Comparison of ENCODE assay signal across 8 cellular contexts in the genomic region with DNA sequence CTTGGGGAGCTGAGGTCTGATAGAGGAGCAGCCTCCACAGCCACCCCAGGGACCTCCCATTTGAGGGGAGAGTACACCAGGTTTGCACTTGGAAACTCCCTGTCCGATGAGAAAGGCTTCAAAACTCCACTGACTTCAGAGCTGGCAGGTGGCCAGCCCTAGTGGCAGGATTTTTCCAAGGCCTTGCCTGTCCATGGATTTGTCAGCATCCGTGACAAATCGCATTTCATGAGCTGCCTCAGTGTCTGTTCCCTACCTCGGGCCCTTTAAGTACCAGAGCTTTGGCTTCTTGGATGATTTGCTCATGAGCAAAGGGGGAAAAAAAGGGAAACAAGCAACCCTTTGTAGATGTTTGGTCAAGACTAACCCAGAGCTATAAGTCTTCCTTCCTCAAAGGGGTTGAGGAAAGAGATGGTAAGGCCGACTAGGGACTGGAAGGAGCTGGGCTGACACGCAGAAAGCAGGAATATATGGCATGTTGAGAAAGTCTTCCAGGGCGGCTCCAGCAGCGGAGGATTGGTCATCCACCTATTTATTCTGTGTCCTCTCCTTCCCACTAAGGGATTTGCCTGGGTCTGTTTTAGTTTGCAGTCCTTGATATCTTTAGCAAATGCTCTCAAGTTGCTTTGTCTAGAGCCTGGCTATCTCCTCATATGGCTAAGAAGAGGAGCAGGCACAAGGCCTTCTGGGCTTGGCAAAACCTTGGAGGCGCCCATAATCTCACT. TPM values are rescaled to one million over a fixed set of nuclear protein-coding genes. Genes with fewer than 3 reads are reported as not detected.
A peak's percentile ranks its signal among the peaks of the same experiment; 100 is the strongest.
DNase-seq lines count a peak whose midpoint lies in the region; ATAC-seq and TF ChIP-seq lines count a peak whose summit lies in the region.

No MANE protein-coding gene starts in this region.

- no peaks in the 10 kb centered on the region for H3K9me3 ChIP-seq in esophagus muscularis mucosa

- peaks cover 65% of the 10 kb centered on the region for H3K4me1 Mint-ChIP-seq in nephron
- peaks cover 13% of the 10 kb centered on the region for H3K4me1 Mint-ChIP-seq in activated T-cell treated with anti-CD3 and anti-CD28 coated beads, Interleukin-2, amount 50 U/mL, for 4 hours (ENCODE audit: low read depth)

- H3K9me3 Mint-ChIP-seq in nephron, result no peaks in the 10 kb centered on the region
- H3K9me3 Mint-ChIP-seq in activated T-cell treated with anti-CD3 and anti-CD28 coated beads, Interleukin-2, amount 50 U/mL, for 4 hours, result no peaks in the 10 kb centered on the region

- peak overlapping the region; percentile 88 to 98 (median 89) for H3K27ac Mint-ChIP-seq in nephron

- peak overlapping the region; percentile 40 to 65 (median 43) for H3K4me3 Mint-ChIP-seq in nephron
- H3K4me3 Mint-ChIP-seq in activated T-cell treated with anti-CD3 and anti-CD28 coated beads, Interleukin-2, amount 50 U/mL, for 4 hours, result no peak overlapping the region

- no peaks in the 10 kb centered on the region for H3K27me3 ChIP-seq in esophagus muscularis mucosa

- H3K36me3 ChIP-seq in esophagus muscularis mucosa, result no peaks in the 10 kb centered on the region

- TF ChIP-seq EP300 in esophagus muscularis mucosa (IDR thresholded peaks at IDR 0.05), result no peak

- intact Hi-C loops in esophagus muscularis mucosa (cut with DNase I), result loop anchor here (5.0 kb wide), 1 partner anchor 38 kb away; no protein-coding TSS in a partner anchor

- DNase-seq in H4 (ENCODE audit: low spot score), result peak; percentile 72
- DNase-seq in RKO (ENCODE audit: low spot score), result peak; percentile 92
- DNase-seq in esophagus muscularis mucosa (ENCODE audit: extremely low spot score), result peak; percentile 96
- DNase-seq in activated T-cell treated with anti-CD3 and anti-CD28 coated beads, Interleukin-2, amount 50 U/mL, for 4 hours, result no peak
- DNase-seq in NCI-H526 treated with DMSO at 0.1 percent for 48 hours (lab: John Stamatoyannopoulos, UW), result no peak
- DNase-seq in effector CD4-positive, alpha-beta T cell, result no peak
- no peak for DNase-seq in NCI-H187 (lab: John Stamatoyannopoulos, UW)

- 30% methylated on average over 9 of the region's 9 CpGs for WGBS in esophagus muscularis mucosa

- peak overlapping the region; percentile 92 to 98 (median 94) for H3K27ac ChIP-seq in esophagus muscularis mucosa (replicated peaks in 1 of 4)

- peaks cover 83 to 89% (median 86%) of the 10 kb centered on the region in 4 donors for H3K4me1 ChIP-seq in esophagus muscularis mucosa

- no peaks in the 10 kb centered on the region for H3K36me3 Mint-ChIP-seq in nephron (ENCODE audit: low read depth)
- H3K36me3 Mint-ChIP-seq in activated T-cell treated with anti-CD3 and anti-CD28 coated beads, Interleukin-2, amount 50 U/mL, for 4 hours (ENCODE audit: insufficient read depth), result no peaks in the 10 kb centered on the region

- no peak overlapping the region for H3K4me3 ChIP-seq in esophagus muscularis mucosa

- TF ChIP-seq CTCF in esophagus muscularis mucosa (IDR thresholded peaks at IDR 0.05), result peak; percentile 52 to 75 (median 68)
- peak; percentile 44 to 49 (median 45) for TF ChIP-seq CTCF in nephron (IDR thresholded peaks at IDR 0.05; ENCODE audit: unreplicated experiment in 3 of 3)

- ATAC-seq in activated T-cell treated with anti-CD3 and anti-CD28 coated beads, Interleukin-2, amount 50 U/mL, for 4 hours, result no peak

- no peak for TF ChIP-seq POLR2A in esophagus muscularis mucosa (IDR thresholded peaks at IDR 0.05; ENCODE audit: low read depth)

- H3K27me3 Mint-ChIP-seq in nephron (ENCODE audit: low read depth), result peaks cover 9% of the 10 kb centered on the region
- H3K27me3 Mint-ChIP-seq in activated T-cell treated with anti-CD3 and anti-CD28 coated beads, Interleukin-2, amount 50 U/mL, for 4 hours (ENCODE audit: low read depth), result peaks cover 6% of the 10 kb centered on the region

RNA-seq across cellular contexts. Expression of a gene that starts 2.7 kb away (rescaled TPM):
- 7.9 and 8.9 TPM in 2 replicates for total RNA-seq in H4 (2014; rRNA removed; shearing (Covaris generic))
- total RNA-seq in esophagus muscularis mucosa, result 1,000 to 10,000 TPM in 1 of 4 donors, 100 to 1,000 TPM in 3; 414 to 1,199 (median 595) TPM
- total RNA-seq in activated T-cell treated with anti-CD3 and anti-CD28 coated beads, Interleukin-2, amount 50 U/mL, for 4 hours, result 1 to 10 TPM in 2 of 3 donors, under 1 TPM in 1; 0.92 to 1.7 (median 1.2) TPM

RNA-seq across cellular contexts. Expression of a gene that starts 37.0 kb away (rescaled TPM):
- total RNA-seq in H4 (2014; rRNA removed; shearing (Covaris generic)), result not detected in 2 replicates
- not detected for total RNA-seq in esophagus muscularis mucosa
- 1 to 10 TPM; 2.2 to 5.3 (median 3.6) TPM for total RNA-seq in activated T-cell treated with anti-CD3 and anti-CD28 coated beads, Interleukin-2, amount 50 U/mL, for 4 hours

Comparison
In these comparisons a context has a peak if more than half of its experiments do, and no peak if none do; other contexts are left out.
1. DNase-seq: peak in H4 (single experiment), RKO (single experiment) and esophagus muscularis mucosa (single experiment); none in activated T-cell treated with anti-CD3 and anti-CD28 coated beads, Interleukin-2, amount 50 U/mL, for 4 hours (single experiment), NCI-H526 treated with DMSO at 0.1 percent for 48 hours (single experiment), effector CD4-positive, alpha-beta T cell (single experiment) and NCI-H187 (0 of 2).
2. RNA of a gene that starts 2.7 kb away (total RNA-seq): 414 to 1,199 TPM in esophagus muscularis mucosa; 7.9 to 8.9 TPM in H4 and 0.92 to 1.7 TPM in activated T-cell treated with anti-CD3 and anti-CD28 coated beads, Interleukin-2, amount 50 U/mL, for 4 hours; every median in the first group is over 10 times any median in the second.